In genomic region chr2:216181351-216181750, GRCh38 we compare ENCODE assay signal across 19 cellular contexts.
DNase-seq lines count a peak whose midpoint lies in the region; ATAC-seq, FAIRE-seq and TF ChIP-seq lines count a peak whose summit lies in the region.
"Had no signal": no experiment of that assay in that cellular context is flagged by ENCODE, and none has a peak within 500 bp of the region (broad histone marks: within the 10 kb centered on the region; RNA-seq: fewer than 3 reads in every experiment).

No MANE protein-coding gene starts in this region.

- H3K9me3 Mint-ChIP-seq in activated CD8-positive, alpha-beta memory T cell treated with anti-CD3 and anti-CD28 coated beads, Interleukin-2, amount 10 ng/mL, durations not matched to agents 7 days and 5 days (ENCODE audit: low read depth) = no peaks in the 10 kb centered on the region
- H3K9me3 Mint-ChIP-seq in activated T-helper 1 cell treated with anti-CD3 and anti-CD28 coated beads, Interleukin-12 subunit alpha, Interleukin-12 subunit beta, Interleukin-2, Interleukin-4 antibody, amounts not matched to agents 30 ng/mL and 10 ng/mL and 1 ng/mL, durations not matched to agents 14 hours and 24 hours and 36 hours = no peaks in the 10 kb centered on the region
- H3K9me3 Mint-ChIP-seq in nephron progenitor cell = no peaks in the 10 kb centered on the region

- TF ChIP-seq CTCF in nephron progenitor cell (IDR thresholded peaks at IDR 0.05) = no peak

- intact Hi-C loops in activated T-helper 1 cell treated with anti-CD3 and anti-CD28 coated beads, Interleukin-12 subunit alpha, Interleukin-12 subunit beta, Interleukin-2, Interleukin-4 antibody, amounts not matched to agents 30 ng/mL and 10 ng/mL and 1 ng/mL, durations not matched to agents 14 hours and 24 hours and 36 hours (cut with micrococcal nuclease) = no loop called here

- DNase-seq in activated CD8-positive, alpha-beta memory T cell treated with anti-CD3 and anti-CD28 coated beads, Interleukin-2, amount 10 ng/mL, durations not matched to agents 7 days and 5 days = no peak
- no peak for DNase-seq in activated CD8-positive, alpha-beta memory T cell treated with anti-CD3 and anti-CD28 coated beads for 24 hours
- no peak for DNase-seq in H54 (ENCODE audit: insufficient read length, low spot score)
- no peak for DNase-seq in activated T-helper 1 cell treated with anti-CD3 and anti-CD28 coated beads, Interleukin-12 subunit alpha, Interleukin-12 subunit beta, Interleukin-2, Interleukin-4 antibody, amounts not matched to agents 30 ng/mL and 10 ng/mL and 1 ng/mL, durations not matched to agents 14 hours and 24 hours and 36 hours (ENCODE audit: low spot score)
- DNase-seq in nephron progenitor cell = no peak
- DNase-seq: activated effector memory CD4-positive, alpha-beta T cell treated with anti-CD3 and anti-CD28 coated beads, Interleukin-2, amount 50 U/mL, for 16 hours; cerebellar nuclear complex; effector CD8-positive, alpha-beta T cell; GOT3; left ventricle myocardium inferior; mucosa of descending colon; NCI-H1436 treated with DMSO at 0.1 percent for 48 hours; NCI-H748 treated with DMSO at 0.1 percent for 48 hours; PC-9; stimulated activated CD4-positive, alpha-beta T cell treated with anti-CD3 and anti-CD28 coated beads, Interleukin-12 subunit alpha, Interleukin-12 subunit beta, amount 100 ng/mL, for 4 hours had no signal

- no peak for TF ChIP-seq POLR2A in H54 (IDR thresholded peaks at IDR 0.05; ENCODE audit: low read depth, low read length)

- peak overlapping the region; percentile 13 for H3K27ac Mint-ChIP-seq in activated CD8-positive, alpha-beta memory T cell treated with anti-CD3 and anti-CD28 coated beads, Interleukin-2, amount 10 ng/mL, durations not matched to agents 7 days and 5 days
- peak overlapping the region; percentile 1 for H3K27ac Mint-ChIP-seq in activated T-helper 1 cell treated with anti-CD3 and anti-CD28 coated beads, Interleukin-12 subunit alpha, Interleukin-12 subunit beta, Interleukin-2, Interleukin-4 antibody, amounts not matched to agents 30 ng/mL and 10 ng/mL and 1 ng/mL, durations not matched to agents 14 hours and 24 hours and 36 hours
- H3K27ac Mint-ChIP-seq in nephron progenitor cell = peak overlapping the region; percentile 4

- no peak overlapping the region for H3K4me3 Mint-ChIP-seq in activated CD8-positive, alpha-beta memory T cell treated with anti-CD3 and anti-CD28 coated beads, Interleukin-2, amount 10 ng/mL, durations not matched to agents 7 days and 5 days
- H3K4me3 Mint-ChIP-seq in activated T-helper 1 cell treated with anti-CD3 and anti-CD28 coated beads, Interleukin-12 subunit alpha, Interleukin-12 subunit beta, Interleukin-2, Interleukin-4 antibody, amounts not matched to agents 30 ng/mL and 10 ng/mL and 1 ng/mL, durations not matched to agents 14 hours and 24 hours and 36 hours = no peak overlapping the region
- H3K4me3 Mint-ChIP-seq in nephron progenitor cell = no peak overlapping the region

- peaks cover 34% of the 10 kb centered on the region for H3K4me1 Mint-ChIP-seq in activated CD8-positive, alpha-beta memory T cell treated with anti-CD3 and anti-CD28 coated beads, Interleukin-2, amount 10 ng/mL, durations not matched to agents 7 days and 5 days
- peaks cover 51% of the 10 kb centered on the region for H3K4me1 Mint-ChIP-seq in activated T-helper 1 cell treated with anti-CD3 and anti-CD28 coated beads, Interleukin-12 subunit alpha, Interleukin-12 subunit beta, Interleukin-2, Interleukin-4 antibody, amounts not matched to agents 30 ng/mL and 10 ng/mL and 1 ng/mL, durations not matched to agents 14 hours and 24 hours and 36 hours (ENCODE audit: low read depth)
- H3K4me1 Mint-ChIP-seq in nephron progenitor cell = peaks cover 30% of the 10 kb centered on the region

- no peaks in the 10 kb centered on the region for H3K27me3 Mint-ChIP-seq in activated CD8-positive, alpha-beta memory T cell treated with anti-CD3 and anti-CD28 coated beads, Interleukin-2, amount 10 ng/mL, durations not matched to agents 7 days and 5 days
- H3K27me3 Mint-ChIP-seq in activated T-helper 1 cell treated with anti-CD3 and anti-CD28 coated beads, Interleukin-12 subunit alpha, Interleukin-12 subunit beta, Interleukin-2, Interleukin-4 antibody, amounts not matched to agents 30 ng/mL and 10 ng/mL and 1 ng/mL, durations not matched to agents 14 hours and 24 hours and 36 hours (ENCODE audit: insufficient read depth) = no peaks in the 10 kb centered on the region
- no peaks in the 10 kb centered on the region for H3K27me3 Mint-ChIP-seq in nephron progenitor cell (ENCODE audit: low read depth, poor library complexity)

- no peak for ATAC-seq in activated CD8-positive, alpha-beta memory T cell treated with anti-CD3 and anti-CD28 coated beads, Interleukin-2, amount 10 ng/mL, durations not matched to agents 7 days and 5 days
- ATAC-seq in HG02610 (IDR thresholded peaks at IDR 0.05; ENCODE audit: unreplicated experiment) (no peak), esophagus mucosa (no peak), GM19324 (IDR thresholded peaks at IDR 0.05; ENCODE audit: low FRiP score, unreplicated experiment) (no peak)
- ATAC-seq: activated CD4-positive, CD25-positive, alpha-beta regulatory T cell treated with anti-CD3 and anti-CD28 coated beads, Interleukin-2, amount 50 U/mL, for 24 hours; mucosa of descending colon had no signal

- H3K36me3 Mint-ChIP-seq in activated CD8-positive, alpha-beta memory T cell treated with anti-CD3 and anti-CD28 coated beads, Interleukin-2, amount 10 ng/mL, durations not matched to agents 7 days and 5 days = peaks cover 64% of the 10 kb centered on the region
- peaks cover 49% of the 10 kb centered on the region for H3K36me3 Mint-ChIP-seq in activated T-helper 1 cell treated with anti-CD3 and anti-CD28 coated beads, Interleukin-12 subunit alpha, Interleukin-12 subunit beta, Interleukin-2, Interleukin-4 antibody, amounts not matched to agents 30 ng/mL and 10 ng/mL and 1 ng/mL, durations not matched to agents 14 hours and 24 hours and 36 hours (ENCODE audit: low read depth)
- peaks cover 74% of the 10 kb centered on the region for H3K36me3 Mint-ChIP-seq in nephron progenitor cell (ENCODE audit: low read depth)

- CTCF ChIA-PET in activated CD8-positive, alpha-beta memory T cell treated with anti-CD3 and anti-CD28 coated beads, Interleukin-2, amount 10 ng/mL, durations not matched to agents 7 days and 5 days (lab: Charles Lee) = no interaction called here

- peak; percentile 60 for FAIRE-seq in H54 (lab: Jason Lieb, UNC)
